ENCODE assay signal across 20 cellular contexts in genomic region chr11:78638704-78639380, GRCh38.
A peak's percentile ranks its signal among the peaks of the same experiment; 100 is the strongest.
DNase-seq lines count a peak whose midpoint lies in the region; ATAC-seq and TF ChIP-seq lines count a peak whose summit lies in the region.
"Had no signal": no experiment of that assay in that cellular context is flagged by ENCODE, and none has a peak within 500 bp of the region (broad histone marks: within the 10 kb centered on the region; RNA-seq: fewer than 3 reads in every experiment).

No MANE protein-coding gene starts in this region.

- H4K20me1 ChIP-seq in PC-9 (ENCODE audit: insufficient read depth) = no peaks in the 10 kb centered on the region

- H2AFZ ChIP-seq in PC-9 = no peak overlapping the region
- H2AFZ ChIP-seq: GM23338 had no signal

- H3F3A ChIP-seq in PC-9 (ENCODE audit: insufficient read depth, low read depth) = no peaks in the 10 kb centered on the region; the same call in 1 of the 2 replicates

- H3K36me3 ChIP-seq in PC-9 (ENCODE audit: low read depth) = no peaks in the 10 kb centered on the region

- H3K4me2 ChIP-seq in PC-9 = no peak overlapping the region
- H3K4me2 ChIP-seq: A549, GM23338 had no signal

- peaks cover 3% of the 10 kb centered on the region for H3K36me3 Mint-ChIP-seq in activated CD8-positive, alpha-beta memory T cell treated with anti-CD3 and anti-CD28 coated beads, Interleukin-2, amount 10 ng/mL, durations not matched to agents 7 days and 5 days
- H3K36me3 Mint-ChIP-seq in osteocyte (ENCODE audit: unreplicated experiment) = peaks cover 3% of the 10 kb centered on the region
- H3K36me3 Mint-ChIP-seq: CD4-positive, alpha-beta memory T cell had no signal

- no peak overlapping the region for H3K4me3 Mint-ChIP-seq in activated CD8-positive, alpha-beta memory T cell treated with anti-CD3 and anti-CD28 coated beads, Interleukin-2, amount 10 ng/mL, durations not matched to agents 7 days and 5 days
- H3K4me3 Mint-ChIP-seq in stimulated activated naive CD8-positive, alpha-beta T cell treated with anti-CD3 and anti-CD28 coated beads, Interleukin-15, amount 100 ng/mL, for 72 hours = no peak overlapping the region
- no peak overlapping the region for H3K4me3 Mint-ChIP-seq in osteocyte (ENCODE audit: unreplicated experiment)
- H3K4me3 Mint-ChIP-seq: CD4-positive, alpha-beta memory T cell; GM23338; H9 had no signal

- H3K4me1 Mint-ChIP-seq in activated CD8-positive, alpha-beta memory T cell treated with anti-CD3 and anti-CD28 coated beads, Interleukin-2, amount 10 ng/mL, durations not matched to agents 7 days and 5 days = peaks cover 17% of the 10 kb centered on the region
- peaks cover 39% of the 10 kb centered on the region for H3K4me1 Mint-ChIP-seq in stimulated activated naive CD8-positive, alpha-beta T cell treated with anti-CD3 and anti-CD28 coated beads, Interleukin-15, amount 100 ng/mL, for 72 hours
- H3K4me1 Mint-ChIP-seq in osteocyte (ENCODE audit: unreplicated experiment) = peaks cover 10% of the 10 kb centered on the region
- H3K4me1 Mint-ChIP-seq: CD4-positive, alpha-beta memory T cell; GM23338; H9 had no signal

- H3K9me3 Mint-ChIP-seq in activated CD8-positive, alpha-beta memory T cell treated with anti-CD3 and anti-CD28 coated beads, Interleukin-2, amount 10 ng/mL, durations not matched to agents 7 days and 5 days (ENCODE audit: low read depth) = peaks cover 5% of the 10 kb centered on the region
- peaks cover 7% of the 10 kb centered on the region in 2 donors for H3K9me3 Mint-ChIP-seq in stimulated activated naive CD8-positive, alpha-beta T cell treated with anti-CD3 and anti-CD28 coated beads, Interleukin-15, amount 100 ng/mL, for 72 hours
- peaks cover 9% of the 10 kb centered on the region for H3K9me3 Mint-ChIP-seq in osteocyte (ENCODE audit: unreplicated experiment)

- H3K27me3 Mint-ChIP-seq in activated CD8-positive, alpha-beta memory T cell treated with anti-CD3 and anti-CD28 coated beads, Interleukin-2, amount 10 ng/mL, durations not matched to agents 7 days and 5 days = peaks cover 4% of the 10 kb centered on the region
- H3K27me3 Mint-ChIP-seq in stimulated activated naive CD8-positive, alpha-beta T cell treated with anti-CD3 and anti-CD28 coated beads, Interleukin-15, amount 100 ng/mL, for 72 hours = peaks cover 7% of the 10 kb centered on the region
- H3K27me3 Mint-ChIP-seq in osteocyte (ENCODE audit: unreplicated experiment) = peaks cover 30% of the 10 kb centered on the region

- intact Hi-C loops in PC-9 (cut with micrococcal nuclease; ENCODE audit: unreplicated experiment) = no loop called here

- peaks cover 63% of the 10 kb centered on the region for H3K27me3 ChIP-seq in PC-9 (ENCODE audit: insufficient read depth, low read depth)

- BruUV-seq in PC-9 (replicated peaks; lab: Mats Ljungman, UMichigan) = no TSS peak

- H3K27ac ChIP-seq in PC-9 = no peak overlapping the region
- H3K27ac ChIP-seq: A549 had no signal

- CTCF ChIA-PET in activated CD8-positive, alpha-beta memory T cell treated with anti-CD3 and anti-CD28 coated beads, Interleukin-2, amount 10 ng/mL, durations not matched to agents 7 days and 5 days (lab: Charles Lee) = no interaction called here
- CTCF ChIA-PET in PC-9 (lab: Charles Lee) = no interaction called here

- no peaks in the 10 kb centered on the region for H3K9me2 ChIP-seq in PC-9 (ENCODE audit: insufficient read depth)

- no peak for ATAC-seq in activated CD8-positive, alpha-beta memory T cell treated with anti-CD3 and anti-CD28 coated beads, Interleukin-2, amount 10 ng/mL, durations not matched to agents 7 days and 5 days
- ATAC-seq in stimulated activated naive CD8-positive, alpha-beta T cell treated with anti-CD3 and anti-CD28 coated beads, Interleukin-15, amount 100 ng/mL, for 72 hours = peak; percentile 28
- no peak for ATAC-seq in stimulated activated naive CD8-positive, alpha-beta T cell treated with anti-CD3 and anti-CD28 coated beads, Interleukin-15, Interleukin-2, amounts not matched to agents 100 U/mL and 50 U/mL, for 24 hours
- ATAC-seq: A549, GM23338, HCT116 had no signal

- H3K4me3 ChIP-seq in PC-9 = no peak overlapping the region
- H3K4me3 ChIP-seq: A549, GM23338 had no signal

- TF ChIP-seq CTCF in osteocyte (IDR thresholded peaks at IDR 0.05) = no peak
- no peak for TF ChIP-seq CTCF in PC-9 (conservative IDR thresholded peaks at IDR 0.05)

- POLR2A ChIA-PET in PC-9 (lab: Charles Lee; ENCODE audit: unreplicated experiment) = no interaction called here

- no peaks in the 10 kb centered on the region for H3K79me2 ChIP-seq in PC-9 (ENCODE audit: low read depth)

- 0 out of 2 replicates have a peak, but pooled peaks cover 4% of the 10 kb centered on the region for H3K9me3 ChIP-seq in PC-9 (ENCODE audit: insufficient read depth, low read depth)
- H3K9me3 ChIP-seq: A549 had no signal

- peak; percentile 39 for DNase-seq in activated CD8-positive, alpha-beta memory T cell treated with anti-CD3 and anti-CD28 coated beads, Interleukin-2, amount 10 ng/mL, durations not matched to agents 7 days and 5 days
- no peak for DNase-seq in activated CD8-positive, alpha-beta memory T cell treated with anti-CD3 and anti-CD28 coated beads, Interleukin-2, amount 50 U/mL, for 4 hours
- DNase-seq in stimulated activated naive CD8-positive, alpha-beta T cell treated with anti-CD3 and anti-CD28 coated beads, Interleukin-15, amount 100 ng/mL, for 72 hours = no peak
- no peak for DNase-seq in stimulated activated naive CD8-positive, alpha-beta T cell treated with anti-CD3 and anti-CD28 coated beads, Interleukin-15, Interleukin-2, amounts not matched to agents 100 U/mL and 50 U/mL, for 24 hours
- DNase-seq in osteocyte (ENCODE audit: extremely low spot score, unreplicated experiment) (peak; percentile 83), AG20443 (ENCODE audit: low spot score) (no peak), PC-9 (no peak)
- DNase-seq: 8988T; ACHN; C1 segment of cervical spinal cord; Calu3; CD4-positive, alpha-beta memory T cell; COR-L47; DMS53; DMS79 treated with DMSO at 0.1 percent for 48 hours; GF-D8; H9 had no signal

- H3K4me1 ChIP-seq in PC-9 (replicated peaks; ENCODE audit: insufficient read depth) = no peaks in the 10 kb centered on the region
- H3K4me1 ChIP-seq: A549 had no signal

- no peak overlapping the region for H3K27ac Mint-ChIP-seq in activated CD8-positive, alpha-beta memory T cell treated with anti-CD3 and anti-CD28 coated beads, Interleukin-2, amount 10 ng/mL, durations not matched to agents 7 days and 5 days
- no peak overlapping the region for H3K27ac Mint-ChIP-seq in stimulated activated naive CD8-positive, alpha-beta T cell treated with anti-CD3 and anti-CD28 coated beads, Interleukin-15, amount 100 ng/mL, for 72 hours
- H3K27ac Mint-ChIP-seq in osteocyte (ENCODE audit: unreplicated experiment) = no peak overlapping the region
- H3K27ac Mint-ChIP-seq: CD4-positive, alpha-beta memory T cell; GM23338; H9 had no signal

Comparison
In these comparisons a context has a peak if more than half of its experiments do, and no peak if none do; other contexts are left out.
1. DNase-seq: peak in activated CD8-positive, alpha-beta memory T cell treated with anti-CD3 and anti-CD28 coated beads, Interleukin-2, amount 10 ng/mL, durations not matched to agents 7 days and 5 days (single experiment) and osteocyte (single experiment); none in activated CD8-positive, alpha-beta memory T cell treated with anti-CD3 and anti-CD28 coated beads, Interleukin-2, amount 50 U/mL, for 4 hours (single experiment), stimulated activated naive CD8-positive, alpha-beta T cell treated with anti-CD3 and anti-CD28 coated beads, Interleukin-15, amount 100 ng/mL, for 72 hours (0 of 2), stimulated activated naive CD8-positive, alpha-beta T cell treated with anti-CD3 and anti-CD28 coated beads, Interleukin-15, Interleukin-2, amounts not matched to agents 100 U/mL and 50 U/mL, for 24 hours (single experiment), AG20443 (single experiment) and PC-9 (0 of 2).